15 cellular contexts compared by ENCODE assay signal in genomic region chr6:133645000-133645619, GRCh38.
DNase-seq lines count a peak whose midpoint lies in the region; ATAC-seq, FAIRE-seq and TF ChIP-seq lines count a peak whose summit lies in the region.
"Had no signal": no experiment of that assay in that cellular context is flagged by ENCODE, and none has a peak within 500 bp of the region (broad histone marks: within the 10 kb centered on the region; RNA-seq: fewer than 3 reads in every experiment).

No MANE protein-coding gene starts in this region.

- no peak for FAIRE-seq in A549 (lab: Jason Lieb, UNC)
- no peak for FAIRE-seq in urothelium cell line (lab: Jason Lieb, UNC)

- peak in 1 of 2 experiments; percentile 32; a peak in 1 of 5 replicates for TF ChIP-seq EP300 in A549 (IDR thresholded peaks at IDR 0.05)

- H3K27ac ChIP-seq in A549 = peak overlapping the region; percentile 79 to 89
- H3K27ac ChIP-seq in adrenal gland = no peak overlapping the region
- no peak overlapping the region for H3K27ac ChIP-seq in vagina
- H3K27ac ChIP-seq: epithelial cell of prostate, prostate gland, upper lobe of left lung had no signal

- intact Hi-C loops in adrenal gland (cut with DNase I) (no loop called here), vagina (cut with DNase I) (no loop called here)

- H3K4me1 ChIP-seq in A549 = peaks cover 32% of the 10 kb centered on the region
- no peaks in the 10 kb centered on the region for H3K4me1 ChIP-seq in adrenal gland (replicated peaks in 1 of 2)
- H3K4me1 ChIP-seq in vagina = peaks cover 15% of the 10 kb centered on the region
- H3K4me1 ChIP-seq: prostate gland, upper lobe of left lung had no signal

- TF ChIP-seq POLR2A in A549 (IDR thresholded peaks at IDR 0.05; ENCODE audit: low read length) (no peak), adrenal gland (IDR thresholded peaks at IDR 0.05) (no peak), vagina (IDR thresholded peaks at IDR 0.05) (no peak)

- ATAC-seq in A549 (peak in 1 of 2 experiments; percentile 63; a peak in 3 of 6 replicates), GM21619 (IDR thresholded peaks at IDR 0.05; ENCODE audit: unreplicated experiment) (no peak)
- ATAC-seq: activated CD8-positive, alpha-beta memory T cell treated with anti-CD3 and anti-CD28 coated beads, Interleukin-2, amount 10 ng/mL, durations not matched to agents 7 days and 5 days; left lobe of liver had no signal

- H3K27me3 ChIP-seq in adrenal gland (no peaks in the 10 kb centered on the region), vagina (no peaks in the 10 kb centered on the region)
- H3K27me3 ChIP-seq: upper lobe of left lung had no signal

- 8% methylated on average over 4 of the region's 4 CpGs for WGBS in A549 (ENCODE audit: missing lambda C conversion rate)
- 32 to 40% (median 35%) methylated on average over 4 of the region's 4 CpGs for WGBS in adrenal gland, 4 donors

- H3K4me3 ChIP-seq in A549 (no peak overlapping the region), HFF-Myc (replicated peaks; ENCODE audit: low read depth, low read length) (no peak overlapping the region), adrenal gland (no peak overlapping the region), vagina (no peak overlapping the region)
- H3K4me3 ChIP-seq: prostate gland, upper lobe of left lung had no signal

- H3K36me3 ChIP-seq in adrenal gland (replicated peaks in 1 of 2) (no peaks in the 10 kb centered on the region), vagina (no peaks in the 10 kb centered on the region)
- H3K36me3 ChIP-seq: prostate gland, upper lobe of left lung had no signal

- POLR2A ChIA-PET in A549 (lab: Yijun Ruan, JAX) = interaction anchor here (1.4 kb wide), 1 partner anchor 100 kb away, joined by 10 read pairs; no protein-coding TSS in a partner anchor

- CTCF ChIA-PET in A549 (lab: Yijun Ruan, JAX) = interaction anchor here (1.2 to 2.3 kb wide), 3 partner anchors 13 to 272 kb away, joined by 3 to 5 read pairs (median 3); no protein-coding TSS in a partner anchor

- TF ChIP-seq CTCF in A549 (IDR thresholded peaks at IDR 0.05) = no peak
- TF ChIP-seq CTCF in HFF-Myc (IDR thresholded peaks at IDR 0.05; ENCODE audit: low read depth, low read length, missing control alignments) = no peak
- TF ChIP-seq CTCF in adrenal gland (IDR thresholded peaks at IDR 0.05) = no peak
- no peak for TF ChIP-seq CTCF in vagina (IDR thresholded peaks at IDR 0.05)

- peak in 1 of 2 experiments; percentile 1; a peak in 2 of 5 replicates for TF ChIP-seq RAD21 in A549 (conservative IDR thresholded peaks at IDR 0.05 in 1 of 2, IDR thresholded peaks at IDR 0.05 in 1 of 2)

- H3K9me3 ChIP-seq in A549 (peaks cover 6% of the 10 kb centered on the region; the same call in 1 of the 3 replicates), adrenal gland (replicated peaks in 1 of 3) (no peaks in the 10 kb centered on the region), vagina (no peaks in the 10 kb centered on the region)
- H3K9me3 ChIP-seq: prostate gland, upper lobe of left lung had no signal

- peak overlapping the region; percentile 61 for H3K4me2 ChIP-seq in A549

- DNase-seq in A549 (ENCODE audit: low read depth in 1 of 2, low spot score in 1 of 2) (peak in 1 of 2 experiments; percentile 67), HFF-Myc (ENCODE audit: extremely low read depth, low read depth) (peak; percentile 78), adrenal gland (peak in 5 of 7 donors; percentile 29 to 56 (median 32)), left kidney (ENCODE audit: low read depth, low spot score) (peak; percentile 70), urothelium cell line (ENCODE audit: low spot score) (no peak), NOMO-1 treated with dmso at 0.1 percent for 144 hours (lab: John Stamatoyannopoulos, UW; ENCODE audit: unreplicated experiment) (no peak), vagina (ENCODE audit: extremely low spot score in 2 of 2) (no peak)
- DNase-seq: activated CD8-positive, alpha-beta memory T cell treated with anti-CD3 and anti-CD28 coated beads, Interleukin-2, amount 10 ng/mL, durations not matched to agents 7 days and 5 days; aorta; NCI-H748 treated with DMSO at 0.1 percent for 48 hours; upper lobe of left lung had no signal

TF ChIP-seq in A549, 52 proteins besides CTCF, POLR2A, EP300 and RAD21:
- TF ChIP-seq MAFK (IDR thresholded peaks at IDR 0.05; ENCODE audit: partially characterized antibody) (peak; percentile 43), PHF8 (IDR thresholded peaks at IDR 0.05; ENCODE audit: borderline replicate concordance, low read depth) (no peak), ESRRA (IDR thresholded peaks at IDR 0.05; ENCODE audit: borderline replicate concordance, low read length) (no peak), GATA3 (IDR thresholded peaks at IDR 0.05; ENCODE audit: borderline replicate concordance) (peak; percentile 66; the same call in 1 of the 2 replicates)

Comparison
In these comparisons a context has a peak if more than half of its experiments do, and no peak if none do; other contexts are left out.
1. DNase-seq: peak in HFF-Myc (single experiment), adrenal gland (5 of 7) and left kidney (single experiment); none in urothelium cell line (single experiment), NOMO-1 treated with dmso at 0.1 percent for 144 hours (single experiment) and vagina (0 of 2).
2. H3K27ac ChIP-seq: peak in A549 (2 of 2); none in adrenal gland (0 of 5) and vagina (single experiment).